ENCODE assay signal across 8 cellular contexts in genomic region chr13:27270594-27271520, GRCh38.
DNase-seq lines count a peak whose midpoint lies in the region; ATAC-seq, FAIRE-seq and TF ChIP-seq lines count a peak whose summit lies in the region.

A gene with protein sequence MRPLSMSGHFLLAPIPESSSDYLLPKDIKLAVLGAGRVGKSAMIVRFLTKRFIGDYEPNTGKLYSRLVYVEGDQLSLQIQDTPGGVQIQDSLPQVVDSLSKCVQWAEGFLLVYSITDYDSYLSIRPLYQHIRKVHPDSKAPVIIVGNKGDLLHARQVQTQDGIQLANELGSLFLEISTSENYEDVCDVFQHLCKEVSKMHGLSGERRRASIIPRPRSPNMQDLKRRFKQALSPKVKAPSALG (plus strand): TSS chr13:27270830. CDS start chr13:27270945, 115 bp downstream.

- H3K4me1 Mint-ChIP-seq in nephron: peaks cover 46% of the 10 kb centered on the region
- H3K4me1 Mint-ChIP-seq in stimulated activated naive CD8-positive, alpha-beta T cell treated with anti-CD3 and anti-CD28 coated beads, Interleukin-15, Interleukin-2, amounts not matched to agents 100 ng/mL and 50 ng/mL, for 24 hours (ENCODE audit: low read depth): peaks cover 20% of the 10 kb centered on the region

- TF ChIP-seq CTCF in D721Med (IDR thresholded peaks at IDR 0.05; ENCODE audit: insufficient read depth, missing control alignments) (peak; percentile 52), fibroblast of pulmonary artery (IDR thresholded peaks at IDR 0.05; ENCODE audit: low read length, missing control alignments) (peak; percentile 32), nephron (IDR thresholded peaks at IDR 0.05; ENCODE audit: unreplicated experiment in 3 of 3) (peak; percentile 94 to 100 (median 98))

- FAIRE-seq in D721Med (lab: Jason Lieb, UNC): no peak
- FAIRE-seq in RCC 7860 (lab: Jason Lieb, UNC): no peak

- no peaks in the 10 kb centered on the region for H3K9me3 Mint-ChIP-seq in nephron
- no peaks in the 10 kb centered on the region for H3K9me3 Mint-ChIP-seq in stimulated activated naive CD8-positive, alpha-beta T cell treated with anti-CD3 and anti-CD28 coated beads, Interleukin-15, Interleukin-2, amounts not matched to agents 100 ng/mL and 50 ng/mL, for 24 hours

- peak; percentile 78 for ATAC-seq in GM19467 (IDR thresholded peaks at IDR 0.05; ENCODE audit: unreplicated experiment)

- peaks cover 12% of the 10 kb centered on the region for H3K27me3 Mint-ChIP-seq in nephron (ENCODE audit: low read depth)
- H3K27me3 Mint-ChIP-seq in stimulated activated naive CD8-positive, alpha-beta T cell treated with anti-CD3 and anti-CD28 coated beads, Interleukin-15, Interleukin-2, amounts not matched to agents 100 ng/mL and 50 ng/mL, for 24 hours: peaks cover 17% of the 10 kb centered on the region

- DNase-seq in D721Med (ENCODE audit: insufficient read length, low spot score) (peak; percentile 67), HPDE6-E6E7 (ENCODE audit: extremely low spot score) (peak; percentile 39), RCC 7860 (ENCODE audit: low spot score) (peak; percentile 62), fibroblast of pulmonary artery (ENCODE audit: low read depth) (peak; percentile 88)
- DNase-seq in activated effector memory CD4-positive, alpha-beta T cell treated with anti-CD3 and anti-CD28 coated beads, Interleukin-2, amount 50 U/mL, for 16 hours: peak; percentile 90

- peak within 1 kb of the TSS; percentile 92 to 95 (median 93) for H3K4me3 Mint-ChIP-seq in nephron
- peak within 1 kb of the TSS; percentile 86 for H3K4me3 Mint-ChIP-seq in stimulated activated naive CD8-positive, alpha-beta T cell treated with anti-CD3 and anti-CD28 coated beads, Interleukin-15, Interleukin-2, amounts not matched to agents 100 ng/mL and 50 ng/mL, for 24 hours

- peak within 1 kb of the TSS; percentile 71 for H3K4me3 ChIP-seq in fibroblast of pulmonary artery (replicated peaks; ENCODE audit: low read depth, low read length)

- no peaks in the 10 kb centered on the region for H3K36me3 Mint-ChIP-seq in nephron (ENCODE audit: low read depth)
- H3K36me3 Mint-ChIP-seq in stimulated activated naive CD8-positive, alpha-beta T cell treated with anti-CD3 and anti-CD28 coated beads, Interleukin-15, Interleukin-2, amounts not matched to agents 100 ng/mL and 50 ng/mL, for 24 hours (ENCODE audit: low read depth): no peaks in the 10 kb centered on the region

- H3K27ac Mint-ChIP-seq in nephron: peak within 1 kb of the TSS; percentile 77 to 90 (median 84)
- H3K27ac Mint-ChIP-seq in stimulated activated naive CD8-positive, alpha-beta T cell treated with anti-CD3 and anti-CD28 coated beads, Interleukin-15, Interleukin-2, amounts not matched to agents 100 ng/mL and 50 ng/mL, for 24 hours: peak within 1 kb of the TSS; percentile 80

Comparison
In these comparisons a context has a peak if more than half of its experiments do, and no peak if none do; other contexts are left out.
1. Peak in every context shown above with its lines: DNase-seq, ATAC-seq and H3K4me3 ChIP-seq.
2. DNase-seq: peak in every context shown above with its lines; median percentile 90 in activated effector memory CD4-positive, alpha-beta T cell treated with anti-CD3 and anti-CD28 coated beads, Interleukin-2, amount 50 U/mL, for 16 hours; 88 in fibroblast of pulmonary artery; 67 in D721Med; 62 in RCC 7860; 39 in HPDE6-E6E7.
3. CTCF ChIP-seq: peak in every context shown above with its lines; median percentile 98 in nephron; 52 in D721Med; 32 in fibroblast of pulmonary artery.